ENCODE assay signal across 30 cellular contexts in the genomic region with DNA sequence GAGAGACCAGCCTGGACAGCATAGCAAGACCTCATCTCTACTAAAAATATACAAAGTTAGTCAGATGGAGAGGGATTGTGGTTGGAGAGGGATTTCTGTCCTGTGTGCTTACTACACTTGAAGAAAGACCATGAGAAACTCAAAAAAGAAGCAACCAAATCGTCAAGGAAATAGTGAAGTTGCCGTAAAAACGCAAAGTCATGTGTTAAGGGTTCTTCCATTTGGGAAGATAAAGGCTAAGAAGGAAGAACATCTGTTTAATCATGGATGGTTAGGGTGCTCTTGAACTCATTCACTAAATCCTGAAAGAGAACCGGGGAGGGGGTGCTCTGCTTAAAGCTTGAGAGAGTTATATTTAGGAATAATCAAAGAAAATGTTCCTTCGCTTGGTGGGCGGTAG.
"Had no signal": no experiment of that assay in that cellular context is flagged by ENCODE, and none has a peak within 500 bp of the region (broad histone marks: within the 10 kb centered on the region; RNA-seq: fewer than 3 reads in every experiment).

No MANE protein-coding gene starts in this region.

- H3K36me3 Mint-ChIP-seq: immature natural killer cell; naive thymus-derived CD8-positive, alpha-beta T cell; stimulated activated effector memory CD8-positive, alpha-beta T cell treated with anti-CD3 and anti-CD28 coated beads, Interleukin-12 subunit alpha, Interleukin-12 subunit beta, amount 100 ng/mL, for 72 hours; type B pancreatic cell had no signal

- FAIRE-seq: islet of Langerhans, kidney, pancreas, small intestine had no signal

- H3K4me3 Mint-ChIP-seq: immature natural killer cell; naive thymus-derived CD8-positive, alpha-beta T cell; nephron; neural crest cell; stimulated activated effector memory CD8-positive, alpha-beta T cell treated with anti-CD3 and anti-CD28 coated beads, Interleukin-12 subunit alpha, Interleukin-12 subunit beta, amount 100 ng/mL, for 72 hours; stimulated activated naive CD8-positive, alpha-beta T cell treated with anti-CD3 and anti-CD28 coated beads, Interleukin-15, Interleukin-2, amounts not matched to agents 100 ng/mL and 50 ng/mL, for 24 hours; type B pancreatic cell had no signal

- H3K9me3 Mint-ChIP-seq: immature natural killer cell; naive thymus-derived CD8-positive, alpha-beta T cell; nephron; neural crest cell; stimulated activated effector memory CD8-positive, alpha-beta T cell treated with anti-CD3 and anti-CD28 coated beads, Interleukin-12 subunit alpha, Interleukin-12 subunit beta, amount 100 ng/mL, for 72 hours; stimulated activated naive CD8-positive, alpha-beta T cell treated with anti-CD3 and anti-CD28 coated beads, Interleukin-15, Interleukin-2, amounts not matched to agents 100 ng/mL and 50 ng/mL, for 24 hours; type B pancreatic cell had no signal

- DNase-seq: hippocampal formation; immature natural killer cell; kidney; left colon; left lung; lower lobe of right lung; mammary epithelial cell; midbrain; naive thymus-derived CD8-positive, alpha-beta T cell; nucleus accumbens; pancreas; retina; right cardiac atrium; sigmoid colon; spleen; stimulated activated CD4-positive, alpha-beta T cell treated with anti-CD3 and anti-CD28 coated beads, Interleukin-4, amount 100 ng/mL, for 24 hours; stimulated activated naive CD4-positive, alpha-beta T cell; tibial artery; uterus had no signal

- H3K27me3 Mint-ChIP-seq: naive thymus-derived CD8-positive, alpha-beta T cell; stimulated activated naive CD8-positive, alpha-beta T cell treated with anti-CD3 and anti-CD28 coated beads, Interleukin-15, Interleukin-2, amounts not matched to agents 100 ng/mL and 50 ng/mL, for 24 hours had no signal

- ATAC-seq: left colon; left lung; lower lobe of right lung; mucosa of descending colon; naive thymus-derived CD8-positive, alpha-beta T cell; pancreas; right cardiac atrium; stimulated activated effector memory CD8-positive, alpha-beta T cell treated with anti-CD3 and anti-CD28 coated beads, Interleukin-12 subunit alpha, Interleukin-12 subunit beta, amount 100 ng/mL, for 72 hours had no signal

- H3K9me3 ChIP-seq: left lung, lower lobe of right lung, mucosa of descending colon, pancreas, prostate gland, sigmoid colon, spleen, suprapubic skin, thoracic aorta, tibial artery, uterus had no signal

- H3K27ac Mint-ChIP-seq: immature natural killer cell; nephron; stimulated activated effector memory CD8-positive, alpha-beta T cell treated with anti-CD3 and anti-CD28 coated beads, Interleukin-12 subunit alpha, Interleukin-12 subunit beta, amount 100 ng/mL, for 72 hours; stimulated activated naive CD8-positive, alpha-beta T cell treated with anti-CD3 and anti-CD28 coated beads, Interleukin-15, Interleukin-2, amounts not matched to agents 100 ng/mL and 50 ng/mL, for 24 hours; type B pancreatic cell had no signal

- H3K4me1 ChIP-seq: pancreas, uterus had no signal

- H3K36me3 ChIP-seq: left lung, lower lobe of right lung, pancreas, prostate gland, sigmoid colon, spleen, suprapubic skin, thoracic aorta, tibial artery, uterus had no signal

- H3K4me3 ChIP-seq: left lung, lower lobe of right lung, mucosa of descending colon, pancreas, prostate gland, sigmoid colon, spleen, suprapubic skin, thoracic aorta, tibial artery, uterus had no signal

- H3K27ac ChIP-seq: left lung, lower lobe of right lung, pancreas, prostate gland, sigmoid colon, spleen, suprapubic skin, thoracic aorta, tibial artery, uterus had no signal

- H3K27me3 ChIP-seq: pancreas, sigmoid colon, spleen, suprapubic skin, uterus had no signal
